16 cellular contexts compared by ENCODE assay signal in genomic region chr15:70517194-70517590, GRCh38.
"Had no signal": no experiment of that assay in that cellular context is flagged by ENCODE, and none has a peak within 500 bp of the region (broad histone marks: within the 10 kb centered on the region; RNA-seq: fewer than 3 reads in every experiment).

No MANE protein-coding gene starts in this region.

- H3K9me3 Mint-ChIP-seq: stimulated activated naive B cell treated with anti-CD40 and anti-IgM and Interleukin-4, amounts not matched to agents 10 μg/mL and 1 μg/mL and 100 μg/mL, for 72 hours had no signal

- H3K4me1 ChIP-seq: body of pancreas, parathyroid adenoma, right atrium auricular region, tibial nerve had no signal

- H3K27me3 Mint-ChIP-seq: activated naive CD8-positive, alpha-beta T cell treated with anti-CD3 and anti-CD28 coated beads for 36 hours had no signal

- H3K9me3 ChIP-seq: body of pancreas, neutrophil had no signal

- H3K27ac ChIP-seq: body of pancreas, coronary artery, neutrophil, parathyroid adenoma, right atrium auricular region, tibial nerve had no signal

- ATAC-seq: body of pancreas; stimulated activated naive B cell treated with anti-CD40 and anti-IgM and Interleukin-4, amounts not matched to agents 10 μg/mL and 1 μg/mL and 100 μg/mL, for 72 hours had no signal

- H3K4me3 Mint-ChIP-seq: activated naive CD8-positive, alpha-beta T cell treated with anti-CD3 and anti-CD28 coated beads for 36 hours; stimulated activated naive B cell treated with anti-CD40 and anti-IgM and Interleukin-4, amounts not matched to agents 10 μg/mL and 1 μg/mL and 100 μg/mL, for 72 hours had no signal

- H3K4me3 ChIP-seq: body of pancreas, coronary artery, right atrium auricular region, tibial nerve had no signal

- H3K36me3 ChIP-seq: neutrophil, right atrium auricular region, tibial nerve had no signal

- H3K27me3 ChIP-seq: body of pancreas, neutrophil, right atrium auricular region, tibial nerve had no signal

- H3K4me1 Mint-ChIP-seq: naive B cell had no signal

- H3K36me3 Mint-ChIP-seq: activated naive CD8-positive, alpha-beta T cell treated with anti-CD3 and anti-CD28 coated beads for 36 hours; naive B cell had no signal

- H3K27ac Mint-ChIP-seq: activated naive CD8-positive, alpha-beta T cell treated with anti-CD3 and anti-CD28 coated beads for 36 hours; stimulated activated naive B cell treated with anti-CD40 and anti-IgM and Interleukin-4, amounts not matched to agents 10 μg/mL and 1 μg/mL and 100 μg/mL, for 72 hours had no signal

- DNase-seq: activated CD4-positive, alpha-beta T cell treated with anti-CD3 and anti-CD28 coated beads, Interleukin-2, amount 50 U/mL, for 1 hour; activated CD8-positive, alpha-beta memory T cell treated with anti-CD3 and anti-CD28 coated beads for 24 hours; activated naive CD8-positive, alpha-beta T cell treated with anti-CD3 and anti-CD28 coated beads for 36 hours; amygdala; body of pancreas; central memory CD4-positive, alpha-beta T cell; effector CD8-positive, alpha-beta T cell; naive B cell; stimulated activated CD4-positive, alpha-beta T cell treated with anti-CD3 and anti-CD28 coated beads, Interleukin-15, amount 100 ng/mL, for 24 hours; stimulated activated CD4-positive, alpha-beta T cell treated with anti-CD3 and anti-CD28 coated beads, Interleukin-4, amount 100 ng/mL, for 1 hour; stimulated activated naive B cell treated with anti-CD40 and anti-IgM and Interleukin-4, amounts not matched to agents 10 μg/mL and 1 μg/mL and 100 μg/mL, for 72 hours had no signal
